Comparison of ENCODE assay signal across 8 cellular contexts in genomic region chr10:72355214-72355555, GRCh38. TPM values are rescaled to one million over a fixed set of nuclear protein-coding genes. Genes with fewer than 3 reads are reported as not detected.
DNase-seq lines count a peak whose midpoint lies in the region; ATAC-seq, FAIRE-seq and TF ChIP-seq lines count a peak whose summit lies in the region.

No MANE protein-coding gene starts in this region.

- H3K4me3 ChIP-seq in KMS-11 (IDR thresholded peaks at IDR 0.05; ENCODE audit: insufficient read depth, low read depth, low read length) (no peak overlapping the region), duodenal mucosa (ENCODE audit: low read depth in 1 of 2, low read length in 2 of 2) (peak overlapping the region; percentile 88 to 98), neural progenitor cell (peak overlapping the region; percentile 91)

- peaks cover 18% of the 10 kb centered on the region for H3F3A ChIP-seq in neural progenitor cell (ENCODE audit: low read depth)

- peak overlapping the region; percentile 95 for H3K4me3 Mint-ChIP-seq in neural progenitor cell

- no peaks in the 10 kb centered on the region for H3K9me3 Mint-ChIP-seq in neural progenitor cell

- H3K4me2 ChIP-seq in KMS-11 (peak overlapping the region; percentile 21; the same call in 1 of the 2 replicates), neural progenitor cell (peak overlapping the region; percentile 91)

- H3K36me3 ChIP-seq in KMS-11 (ENCODE audit: insufficient read depth) (no peaks in the 10 kb centered on the region), duodenal mucosa (ENCODE audit: control insufficient read depth in 1 of 2, insufficient read depth in 2 of 2, low read length in 2 of 2) (peaks cover 3 to 16% of the 10 kb centered on the region in 2 donors), neural progenitor cell (no peaks in the 10 kb centered on the region)

- H3K79me2 ChIP-seq in KMS-11 (ENCODE audit: insufficient read depth, low read depth) (peaks cover 11% of the 10 kb centered on the region; the same call in 1 of the 2 replicates), neural progenitor cell (ENCODE audit: low read depth) (peaks cover 35% of the 10 kb centered on the region)

- TF ChIP-seq CTCF in C4-2B (conservative IDR thresholded peaks at IDR 0.05) (no peak), KMS-11 (conservative IDR thresholded peaks at IDR 0.05; ENCODE audit: low read depth, low read length) (no peak), neural progenitor cell (IDR thresholded peaks at IDR 0.05) (no peak)

- H3K27me3 ChIP-seq in KMS-11 (ENCODE audit: insufficient read depth, low read depth) (no peaks in the 10 kb centered on the region; the same call in 1 of the 2 replicates), duodenal mucosa (ENCODE audit: control insufficient read depth in 1 of 2, insufficient read depth in 2 of 2, low read length in 2 of 2) (no peaks in the 10 kb centered on the region), neural progenitor cell (no peaks in the 10 kb centered on the region)

- no peaks in the 10 kb centered on the region for H3K9me3 ChIP-seq in duodenal mucosa (ENCODE audit: control insufficient read depth in 1 of 2, low read length in 2 of 2)
- no peaks in the 10 kb centered on the region for H3K9me3 ChIP-seq in neural progenitor cell (ENCODE audit: low read depth)

- H2AFZ ChIP-seq in KMS-11 (ENCODE audit: low read depth) (peak overlapping the region; percentile 89), neural progenitor cell (replicated peaks) (peak overlapping the region; percentile 94)

- DNase-seq in neural progenitor cell (ENCODE audit: low spot score): no peak
- DNase-seq in SHP77 treated with DMSO at 0.1 percent for 48 hours (lab: John Stamatoyannopoulos, UW): no peak
- no peak for DNase-seq in HTR-8/SVneo (ENCODE audit: insufficient read length, low spot score)
- no peak for DNase-seq in SHP77 (lab: John Stamatoyannopoulos, UW)

- peak overlapping the region; percentile 72; the same call in 1 of the 2 replicates for H3K9ac ChIP-seq in KMS-11
- peak overlapping the region; percentile 91 to 99 for H3K9ac ChIP-seq in duodenal mucosa (ENCODE audit: low read depth in 1 of 2, low read length in 2 of 2)
- H3K9ac ChIP-seq in neural progenitor cell: no peak overlapping the region

- no peak for ATAC-seq in HG02759 (IDR thresholded peaks at IDR 0.05; ENCODE audit: unreplicated experiment)

- no peak for FAIRE-seq in HTR-8/SVneo (lab: Jason Lieb, UNC)

- H4K20me1 ChIP-seq in KMS-11 (ENCODE audit: insufficient read depth) (no peaks in the 10 kb centered on the region), neural progenitor cell (ENCODE audit: low read depth) (no peaks in the 10 kb centered on the region)

- H3K27ac Mint-ChIP-seq in neural progenitor cell: peak overlapping the region; percentile 72

- H3K4me1 ChIP-seq in KMS-11 (ENCODE audit: low read depth, poor library complexity, severe bottlenecking) (peaks cover 6% of the 10 kb centered on the region), duodenal mucosa (ENCODE audit: control insufficient read depth in 1 of 2, insufficient read depth in 2 of 2, low read length in 2 of 2) (peaks cover 12 to 20% of the 10 kb centered on the region in 2 donors), neural progenitor cell (peaks cover 9% of the 10 kb centered on the region)

- H3K27ac ChIP-seq in C4-2B: peak overlapping the region; percentile 85
- peak overlapping the region; percentile 70; the same call in 1 of the 2 replicates for H3K27ac ChIP-seq in KMS-11
- H3K27ac ChIP-seq in duodenal mucosa (ENCODE audit: low read depth, low read length): peak overlapping the region; percentile 98
- H3K27ac ChIP-seq in neural progenitor cell: no peak overlapping the region

- no peaks in the 10 kb centered on the region for H3K36me3 Mint-ChIP-seq in neural progenitor cell

- H3K4me1 Mint-ChIP-seq in neural progenitor cell: peaks cover 23% of the 10 kb centered on the region

- H3K27me3 Mint-ChIP-seq in neural progenitor cell (ENCODE audit: insufficient read depth, low read depth): peaks cover 6% of the 10 kb centered on the region

RNA-seq across cellular contexts. Expression of gene DNAJB12, which starts 0.5 kb away (rescaled TPM):
- total RNA-seq in neural progenitor cell (ENCODE audit: low replicate concordance): 8.8 and 16.1 TPM in 2 replicates
